ENCODE assay signal across 1 cellular context in the genomic region with DNA sequence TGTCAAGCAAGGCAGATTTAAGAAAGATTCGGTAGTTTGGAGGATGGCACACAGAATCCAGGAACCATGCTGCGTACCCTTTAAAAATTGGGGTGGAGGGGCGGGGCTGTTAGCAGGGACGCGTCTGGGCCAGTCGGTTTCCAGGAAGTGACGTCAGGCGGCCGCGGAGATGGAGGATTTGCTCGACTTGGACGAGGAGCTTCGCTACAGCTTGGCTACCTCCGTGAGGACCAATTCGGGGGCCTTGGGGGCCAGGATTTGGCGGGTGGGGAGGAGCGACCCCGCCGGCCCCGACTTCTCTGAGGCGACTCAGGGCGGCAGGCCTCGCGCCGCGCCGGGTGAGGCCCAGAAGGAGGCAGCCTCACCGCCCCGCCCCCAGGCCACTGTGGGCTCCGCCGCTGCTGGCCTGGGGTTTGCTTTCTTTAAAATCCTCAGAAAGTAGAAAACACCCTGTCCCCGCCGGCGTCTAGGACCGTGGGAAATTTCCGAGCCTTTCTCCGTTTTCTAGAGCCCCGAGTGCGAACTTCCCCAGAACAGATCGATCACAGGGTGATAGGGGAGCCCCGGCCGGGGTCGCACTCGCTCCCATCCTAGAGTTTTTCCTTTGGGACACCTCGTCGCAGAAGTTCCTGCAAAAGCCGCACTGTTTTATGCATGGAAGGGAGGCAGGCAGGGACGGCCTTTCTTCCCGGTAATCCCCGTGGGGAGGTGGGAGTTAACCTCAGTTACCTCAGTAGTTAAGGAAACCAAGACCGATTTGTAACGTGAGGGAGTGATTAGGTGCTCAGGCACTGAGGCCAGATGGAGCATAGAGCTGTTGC.
TF ChIP-seq lines count a peak whose summit lies in the region.

A gene (plus strand): TSS at position 146 of the 821 bp plus-strand sequence. CDS start 24 bp downstream, at position 170.

TF ChIP-seq in WTC11, 78 proteins besides CTCF, POLR2A, EP300 and RAD21 (continued from another document):
- TF ChIP-seq, protein P1, sequence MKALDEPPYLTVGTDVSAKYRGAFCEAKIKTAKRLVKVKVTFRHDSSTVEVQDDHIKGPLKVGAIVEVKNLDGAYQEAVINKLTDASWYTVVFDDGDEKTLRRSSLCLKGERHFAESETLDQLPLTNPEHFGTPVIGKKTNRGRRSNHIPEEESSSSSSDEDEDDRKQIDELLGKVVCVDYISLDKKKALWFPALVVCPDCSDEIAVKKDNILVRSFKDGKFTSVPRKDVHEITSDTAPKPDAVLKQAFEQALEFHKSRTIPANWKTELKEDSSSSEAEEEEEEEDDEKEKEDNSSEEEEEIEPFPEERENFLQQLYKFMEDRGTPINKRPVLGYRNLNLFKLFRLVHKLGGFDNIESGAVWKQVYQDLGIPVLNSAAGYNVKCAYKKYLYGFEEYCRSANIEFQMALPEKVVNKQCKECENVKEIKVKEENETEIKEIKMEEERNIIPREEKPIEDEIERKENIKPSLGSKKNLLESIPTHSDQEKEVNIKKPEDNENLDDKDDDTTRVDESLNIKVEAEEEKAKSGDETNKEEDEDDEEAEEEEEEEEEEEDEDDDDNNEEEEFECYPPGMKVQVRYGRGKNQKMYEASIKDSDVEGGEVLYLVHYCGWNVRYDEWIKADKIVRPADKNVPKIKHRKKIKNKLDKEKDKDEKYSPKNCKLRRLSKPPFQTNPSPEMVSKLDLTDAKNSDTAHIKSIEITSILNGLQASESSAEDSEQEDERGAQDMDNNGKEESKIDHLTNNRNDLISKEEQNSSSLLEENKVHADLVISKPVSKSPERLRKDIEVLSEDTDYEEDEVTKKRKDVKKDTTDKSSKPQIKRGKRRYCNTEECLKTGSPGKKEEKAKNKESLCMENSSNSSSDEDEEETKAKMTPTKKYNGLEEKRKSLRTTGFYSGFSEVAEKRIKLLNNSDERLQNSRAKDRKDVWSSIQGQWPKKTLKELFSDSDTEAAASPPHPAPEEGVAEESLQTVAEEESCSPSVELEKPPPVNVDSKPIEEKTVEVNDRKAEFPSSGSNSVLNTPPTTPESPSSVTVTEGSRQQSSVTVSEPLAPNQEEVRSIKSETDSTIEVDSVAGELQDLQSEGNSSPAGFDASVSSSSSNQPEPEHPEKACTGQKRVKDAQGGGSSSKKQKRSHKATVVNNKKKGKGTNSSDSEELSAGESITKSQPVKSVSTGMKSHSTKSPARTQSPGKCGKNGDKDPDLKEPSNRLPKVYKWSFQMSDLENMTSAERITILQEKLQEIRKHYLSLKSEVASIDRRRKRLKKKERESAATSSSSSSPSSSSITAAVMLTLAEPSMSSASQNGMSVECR (CRISPR knock-in tag; IDR thresholded peaks at IDR 0.05; ENCODE audit: borderline replicate concordance), result 0 out of 2 replicates have a peak, but pooled peaks have one; percentile 55
- TF ChIP-seq NR2C2 (CRISPR knock-in tag; IDR thresholded peaks at IDR 0.05), result no peak
- TF ChIP-seq ZNF317 (CRISPR knock-in tag; IDR thresholded peaks at IDR 0.05; ENCODE audit: borderline replicate concordance, low read depth), result no peak
- TF ChIP-seq, protein P2, sequence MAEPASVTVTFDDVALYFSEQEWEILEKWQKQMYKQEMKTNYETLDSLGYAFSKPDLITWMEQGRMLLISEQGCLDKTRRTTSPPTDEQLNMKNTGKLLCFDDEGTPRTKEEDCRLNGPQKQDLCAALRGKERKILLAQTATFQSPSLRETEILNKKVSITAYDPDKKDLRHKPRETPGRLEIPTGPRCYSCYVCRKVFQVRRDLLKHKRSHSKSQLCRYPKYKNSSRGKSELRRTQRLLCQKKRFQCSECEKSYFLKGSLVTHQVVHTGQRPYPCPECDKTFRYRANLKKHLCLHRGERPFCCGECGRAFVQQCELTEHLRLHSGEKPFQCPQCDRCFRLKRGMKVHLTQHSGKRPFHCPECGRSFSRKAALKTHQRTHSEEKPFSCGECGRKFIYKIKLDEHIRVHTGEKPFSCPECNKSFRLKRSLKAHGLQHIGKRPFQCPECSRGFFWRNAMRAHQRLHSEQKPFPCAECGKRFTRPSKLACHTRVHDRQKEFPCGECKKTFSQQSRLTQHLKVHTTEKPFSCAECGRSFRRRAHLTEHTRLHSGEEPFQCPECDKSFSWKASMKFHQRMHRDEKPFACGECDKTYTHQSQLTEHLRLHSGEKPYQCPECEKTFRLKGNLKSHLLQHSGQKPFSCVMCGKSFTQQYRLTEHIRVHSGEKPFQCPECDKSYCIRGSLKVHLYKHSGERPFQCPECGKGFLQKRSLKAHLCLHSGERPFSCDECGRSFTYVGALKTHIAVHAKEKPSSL (CRISPR knock-in tag; conservative IDR thresholded peaks at IDR 0.05), result no peak
- TF ChIP-seq, protein P3, sequence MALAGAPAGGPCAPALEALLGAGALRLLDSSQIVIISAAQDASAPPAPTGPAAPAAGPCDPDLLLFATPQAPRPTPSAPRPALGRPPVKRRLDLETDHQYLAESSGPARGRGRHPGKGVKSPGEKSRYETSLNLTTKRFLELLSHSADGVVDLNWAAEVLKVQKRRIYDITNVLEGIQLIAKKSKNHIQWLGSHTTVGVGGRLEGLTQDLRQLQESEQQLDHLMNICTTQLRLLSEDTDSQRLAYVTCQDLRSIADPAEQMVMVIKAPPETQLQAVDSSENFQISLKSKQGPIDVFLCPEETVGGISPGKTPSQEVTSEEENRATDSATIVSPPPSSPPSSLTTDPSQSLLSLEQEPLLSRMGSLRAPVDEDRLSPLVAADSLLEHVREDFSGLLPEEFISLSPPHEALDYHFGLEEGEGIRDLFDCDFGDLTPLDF (CRISPR knock-in tag; IDR thresholded peaks at IDR 0.05), result no peak
- no peak for TF ChIP-seq TP53 (CRISPR knock-in tag; IDR thresholded peaks at IDR 0.05)
- TF ChIP-seq FOXK1 (CRISPR knock-in tag; IDR thresholded peaks at IDR 0.05), result no peak
- TF ChIP-seq OVOL2 (CRISPR knock-in tag; IDR thresholded peaks at IDR 0.05; ENCODE audit: borderline replicate concordance), result no peak
- peak; percentile 32; the same call in 1 of the 2 replicates for TF ChIP-seq TEAD1 (CRISPR knock-in tag; IDR thresholded peaks at IDR 0.05)
- no peak for TF ChIP-seq SMAD4 (CRISPR knock-in tag; IDR thresholded peaks at IDR 0.05)
- peak; percentile 74 for TF ChIP-seq SP1 (CRISPR knock-in tag; conservative IDR thresholded peaks at IDR 0.05)
- no peak for TF ChIP-seq SOX15 (CRISPR knock-in tag; IDR thresholded peaks at IDR 0.05)
- peak; percentile 36; the same call in 1 of the 2 replicates for TF ChIP-seq GABPB1 (CRISPR knock-in tag; IDR thresholded peaks at IDR 0.05)
- TF ChIP-seq HMGA2 (CRISPR knock-in tag; IDR thresholded peaks at IDR 0.05), result no peak
- TF ChIP-seq, protein P4, sequence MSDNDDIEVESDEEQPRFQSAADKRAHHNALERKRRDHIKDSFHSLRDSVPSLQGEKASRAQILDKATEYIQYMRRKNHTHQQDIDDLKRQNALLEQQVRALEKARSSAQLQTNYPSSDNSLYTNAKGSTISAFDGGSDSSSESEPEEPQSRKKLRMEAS (CRISPR knock-in tag; IDR thresholded peaks at IDR 0.05), result no peak
- TF ChIP-seq CREM (CRISPR knock-in tag; IDR thresholded peaks at IDR 0.05), result peak; percentile 88; the same call in 1 of the 2 replicates
- TF ChIP-seq, protein P5, sequence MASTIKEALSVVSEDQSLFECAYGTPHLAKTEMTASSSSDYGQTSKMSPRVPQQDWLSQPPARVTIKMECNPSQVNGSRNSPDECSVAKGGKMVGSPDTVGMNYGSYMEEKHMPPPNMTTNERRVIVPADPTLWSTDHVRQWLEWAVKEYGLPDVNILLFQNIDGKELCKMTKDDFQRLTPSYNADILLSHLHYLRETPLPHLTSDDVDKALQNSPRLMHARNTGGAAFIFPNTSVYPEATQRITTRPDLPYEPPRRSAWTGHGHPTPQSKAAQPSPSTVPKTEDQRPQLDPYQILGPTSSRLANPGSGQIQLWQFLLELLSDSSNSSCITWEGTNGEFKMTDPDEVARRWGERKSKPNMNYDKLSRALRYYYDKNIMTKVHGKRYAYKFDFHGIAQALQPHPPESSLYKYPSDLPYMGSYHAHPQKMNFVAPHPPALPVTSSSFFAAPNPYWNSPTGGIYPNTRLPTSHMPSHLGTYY (CRISPR knock-in tag; IDR thresholded peaks at IDR 0.05), result no peak
- TF ChIP-seq, protein P6, sequence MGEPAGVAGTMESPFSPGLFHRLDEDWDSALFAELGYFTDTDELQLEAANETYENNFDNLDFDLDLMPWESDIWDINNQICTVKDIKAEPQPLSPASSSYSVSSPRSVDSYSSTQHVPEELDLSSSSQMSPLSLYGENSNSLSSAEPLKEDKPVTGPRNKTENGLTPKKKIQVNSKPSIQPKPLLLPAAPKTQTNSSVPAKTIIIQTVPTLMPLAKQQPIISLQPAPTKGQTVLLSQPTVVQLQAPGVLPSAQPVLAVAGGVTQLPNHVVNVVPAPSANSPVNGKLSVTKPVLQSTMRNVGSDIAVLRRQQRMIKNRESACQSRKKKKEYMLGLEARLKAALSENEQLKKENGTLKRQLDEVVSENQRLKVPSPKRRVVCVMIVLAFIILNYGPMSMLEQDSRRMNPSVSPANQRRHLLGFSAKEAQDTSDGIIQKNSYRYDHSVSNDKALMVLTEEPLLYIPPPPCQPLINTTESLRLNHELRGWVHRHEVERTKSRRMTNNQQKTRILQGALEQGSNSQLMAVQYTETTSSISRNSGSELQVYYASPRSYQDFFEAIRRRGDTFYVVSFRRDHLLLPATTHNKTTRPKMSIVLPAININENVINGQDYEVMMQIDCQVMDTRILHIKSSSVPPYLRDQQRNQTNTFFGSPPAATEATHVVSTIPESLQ (CRISPR knock-in tag; IDR thresholded peaks at IDR 0.05), result no peak
- TF ChIP-seq JUN (CRISPR knock-in tag; IDR thresholded peaks at IDR 0.05), result no peak
- TF ChIP-seq ETV6 (CRISPR knock-in tag; IDR thresholded peaks at IDR 0.05), result no peak
- TF ChIP-seq NR1H2 (CRISPR knock-in tag; IDR thresholded peaks at IDR 0.05), result no peak
- TF ChIP-seq ZNF416 (CRISPR knock-in tag; IDR thresholded peaks at IDR 0.05), result no peak
- TF ChIP-seq, protein P7, sequence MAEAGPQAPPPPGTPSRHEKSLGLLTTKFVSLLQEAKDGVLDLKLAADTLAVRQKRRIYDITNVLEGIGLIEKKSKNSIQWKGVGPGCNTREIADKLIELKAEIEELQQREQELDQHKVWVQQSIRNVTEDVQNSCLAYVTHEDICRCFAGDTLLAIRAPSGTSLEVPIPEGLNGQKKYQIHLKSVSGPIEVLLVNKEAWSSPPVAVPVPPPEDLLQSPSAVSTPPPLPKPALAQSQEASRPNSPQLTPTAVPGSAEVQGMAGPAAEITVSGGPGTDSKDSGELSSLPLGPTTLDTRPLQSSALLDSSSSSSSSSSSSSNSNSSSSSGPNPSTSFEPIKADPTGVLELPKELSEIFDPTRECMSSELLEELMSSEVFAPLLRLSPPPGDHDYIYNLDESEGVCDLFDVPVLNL (CRISPR knock-in tag; IDR thresholded peaks at IDR 0.05; ENCODE audit: borderline replicate concordance, low read depth), result no peak
- TF ChIP-seq, protein P8, sequence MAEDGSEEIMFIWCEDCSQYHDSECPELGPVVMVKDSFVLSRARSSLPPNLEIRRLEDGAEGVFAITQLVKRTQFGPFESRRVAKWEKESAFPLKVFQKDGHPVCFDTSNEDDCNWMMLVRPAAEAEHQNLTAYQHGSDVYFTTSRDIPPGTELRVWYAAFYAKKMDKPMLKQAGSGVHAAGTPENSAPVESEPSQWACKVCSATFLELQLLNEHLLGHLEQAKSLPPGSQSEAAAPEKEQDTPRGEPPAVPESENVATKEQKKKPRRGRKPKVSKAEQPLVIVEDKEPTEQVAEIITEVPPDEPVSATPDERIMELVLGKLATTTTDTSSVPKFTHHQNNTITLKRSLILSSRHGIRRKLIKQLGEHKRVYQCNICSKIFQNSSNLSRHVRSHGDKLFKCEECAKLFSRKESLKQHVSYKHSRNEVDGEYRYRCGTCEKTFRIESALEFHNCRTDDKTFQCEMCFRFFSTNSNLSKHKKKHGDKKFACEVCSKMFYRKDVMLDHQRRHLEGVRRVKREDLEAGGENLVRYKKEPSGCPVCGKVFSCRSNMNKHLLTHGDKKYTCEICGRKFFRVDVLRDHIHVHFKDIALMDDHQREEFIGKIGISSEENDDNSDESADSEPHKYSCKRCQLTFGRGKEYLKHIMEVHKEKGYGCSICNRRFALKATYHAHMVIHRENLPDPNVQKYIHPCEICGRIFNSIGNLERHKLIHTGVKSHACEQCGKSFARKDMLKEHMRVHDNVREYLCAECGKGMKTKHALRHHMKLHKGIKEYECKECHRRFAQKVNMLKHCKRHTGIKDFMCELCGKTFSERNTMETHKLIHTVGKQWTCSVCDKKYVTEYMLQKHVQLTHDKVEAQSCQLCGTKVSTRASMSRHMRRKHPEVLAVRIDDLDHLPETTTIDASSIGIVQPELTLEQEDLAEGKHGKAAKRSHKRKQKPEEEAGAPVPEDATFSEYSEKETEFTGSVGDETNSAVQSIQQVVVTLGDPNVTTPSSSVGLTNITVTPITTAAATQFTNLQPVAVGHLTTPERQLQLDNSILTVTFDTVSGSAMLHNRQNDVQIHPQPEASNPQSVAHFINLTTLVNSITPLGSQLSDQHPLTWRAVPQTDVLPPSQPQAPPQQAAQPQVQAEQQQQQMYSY (CRISPR knock-in tag; IDR thresholded peaks at IDR 0.05), result no peak
- TF ChIP-seq, protein P9, sequence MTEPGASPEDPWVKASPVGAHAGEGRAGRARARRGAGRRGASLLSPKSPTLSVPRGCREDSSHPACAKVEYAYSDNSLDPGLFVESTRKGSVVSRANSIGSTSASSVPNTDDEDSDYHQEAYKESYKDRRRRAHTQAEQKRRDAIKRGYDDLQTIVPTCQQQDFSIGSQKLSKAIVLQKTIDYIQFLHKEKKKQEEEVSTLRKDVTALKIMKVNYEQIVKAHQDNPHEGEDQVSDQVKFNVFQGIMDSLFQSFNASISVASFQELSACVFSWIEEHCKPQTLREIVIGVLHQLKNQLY (CRISPR knock-in tag; IDR thresholded peaks at IDR 0.05), result no peak
